Comparison of ENCODE assay signal across 8 cellular contexts in the genomic region with DNA sequence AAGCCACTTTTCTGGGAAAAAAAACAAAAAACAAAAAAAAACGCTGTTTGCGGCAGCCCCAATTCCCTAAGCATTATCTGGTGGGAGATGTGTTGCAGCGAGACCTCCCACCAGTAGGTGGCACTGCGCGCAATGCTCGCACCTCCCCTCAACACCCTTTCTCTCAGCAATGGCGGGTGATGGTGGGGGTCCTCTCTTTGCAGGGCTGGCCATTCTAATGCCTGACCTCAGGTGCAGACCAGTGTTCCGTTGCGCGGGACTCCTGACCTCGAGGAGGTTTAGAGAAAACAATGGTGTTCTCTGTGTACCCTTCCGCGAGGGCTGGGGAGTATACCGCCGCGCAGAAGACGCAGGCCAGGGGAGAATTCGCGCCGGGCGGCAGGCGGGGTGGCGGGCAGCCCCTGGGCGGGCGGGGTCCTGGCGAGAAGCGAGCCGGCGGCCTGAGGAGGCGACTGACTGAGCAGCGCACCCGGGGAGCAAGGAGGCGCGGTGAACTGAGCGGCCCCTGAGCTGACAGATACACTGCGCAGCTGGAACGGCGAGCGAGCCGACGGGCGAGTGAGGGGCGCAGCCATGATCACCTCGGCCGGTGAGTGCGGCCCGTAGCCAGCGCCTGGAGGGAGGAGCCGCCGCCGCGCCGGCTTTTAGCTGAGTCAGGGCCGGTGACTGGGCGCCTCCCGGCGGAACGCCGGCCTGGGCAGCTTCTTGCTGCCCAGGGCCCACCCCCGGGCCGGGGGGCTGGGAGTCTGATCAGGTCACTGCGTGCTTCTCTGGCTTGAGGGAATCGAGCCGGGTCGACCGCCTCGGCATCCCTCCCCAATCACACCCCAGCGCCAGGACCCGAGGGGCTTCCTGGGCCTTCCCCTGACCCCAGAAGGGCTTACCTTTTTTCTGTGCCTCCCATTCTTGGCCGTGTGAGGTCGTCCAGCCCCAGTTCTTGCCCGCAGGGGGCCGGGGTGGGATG. TPM values are rescaled to one million over a fixed set of nuclear protein-coding genes. Genes with fewer than 3 reads are reported as not detected.
A peak's percentile ranks its signal among the peaks of the same experiment; 100 is the strongest.
DNase-seq lines count a peak whose midpoint lies in the region; ATAC-seq and TF ChIP-seq lines count a peak whose summit lies in the region.

A gene (plus strand): TSS at position 415 of the 964 bp plus-strand sequence. CDS start 159 bp downstream, at position 574.

- H3K4me3 Mint-ChIP-seq in dendritic cell treated with granulocyte-macrophage colony-stimulating factor and Interleukin-4, amounts not matched to agents 40 ng/mL and 50 ng/mL, for 4 days: peak within 1 kb of the TSS; percentile 94

- peak; percentile 76 for ATAC-seq in GM19351 (IDR thresholded peaks at IDR 0.05; ENCODE audit: unreplicated experiment)
- peak; percentile 67 for ATAC-seq in HG03521 (IDR thresholded peaks at IDR 0.05; ENCODE audit: unreplicated experiment)
- ATAC-seq in left lung: peak; percentile 95

- peaks cover 24% of the 10 kb centered on the region for H3K27me3 Mint-ChIP-seq in dendritic cell treated with granulocyte-macrophage colony-stimulating factor and Interleukin-4, amounts not matched to agents 40 ng/mL and 50 ng/mL, for 4 days

- peaks cover 0 to 6% of the 10 kb centered on the region in 2 donors for H3K36me3 ChIP-seq in left lung

- peaks cover 12 to 47% of the 10 kb centered on the region in 2 donors for H3K4me1 ChIP-seq in left lung

- H3K27ac ChIP-seq in left lung: peak within 1 kb of the TSS; percentile 95 to 97

- peaks cover 26% of the 10 kb centered on the region for H3K36me3 Mint-ChIP-seq in dendritic cell treated with granulocyte-macrophage colony-stimulating factor and Interleukin-4, amounts not matched to agents 40 ng/mL and 50 ng/mL, for 4 days (ENCODE audit: low read depth)

- DNase-seq in CD1c-positive myeloid dendritic cell (ENCODE audit: extremely low spot score): peak; percentile 96
- peak; percentile 78 for DNase-seq in NCI-H748 treated with DMSO at 0.1 percent for 48 hours (lab: John Stamatoyannopoulos, UW)
- DNase-seq in activated CD4-positive, alpha-beta T cell treated with anti-CD3 and anti-CD28 coated beads, Interleukin-2, amount 50 U/mL, for 24 hours (ENCODE audit: low read depth in 1 of 2, low spot score in 1 of 2): peak; percentile 91
- DNase-seq in left lung: peak; percentile 92 to 95
- peak; percentile 94 to 95 for DNase-seq in stimulated activated CD4-positive, alpha-beta T cell treated with anti-CD3 and anti-CD28 coated beads, Interleukin-2, amount 100 ng/mL, for 48 hours

- peak within 1 kb of the TSS; percentile 93 to 100 for H3K4me3 ChIP-seq in left lung

- H3K27ac Mint-ChIP-seq in dendritic cell treated with granulocyte-macrophage colony-stimulating factor and Interleukin-4, amounts not matched to agents 40 ng/mL and 50 ng/mL, for 4 days: peak within 1 kb of the TSS; percentile 97

- H3K9me3 ChIP-seq in left lung: no peaks in the 10 kb centered on the region

- H3K4me1 Mint-ChIP-seq in dendritic cell treated with granulocyte-macrophage colony-stimulating factor and Interleukin-4, amounts not matched to agents 40 ng/mL and 50 ng/mL, for 4 days (ENCODE audit: low read depth): peaks cover 45% of the 10 kb centered on the region

- intact Hi-C loops in dendritic cell treated with granulocyte-macrophage colony-stimulating factor and Interleukin-4, amounts not matched to agents 40 ng/mL and 50 ng/mL, for 4 days (cut with micrococcal nuclease): loop anchor here (5.0 to 10.0 kb wide), 2 partner anchors 152 to 234 kb away; no protein-coding TSS in a partner anchor
- intact Hi-C loops in left lung (cut with DNase I): no loop called here

- TF ChIP-seq CTCF in left lung (IDR thresholded peaks at IDR 0.05): peak; percentile 93 to 97

- H3K9me3 Mint-ChIP-seq in dendritic cell treated with granulocyte-macrophage colony-stimulating factor and Interleukin-4, amounts not matched to agents 40 ng/mL and 50 ng/mL, for 4 days: no peaks in the 10 kb centered on the region

- H3K27me3 ChIP-seq in left lung: peaks cover 0 to 9% of the 10 kb centered on the region in 2 donors

RNA-seq across cellular contexts. Expression of the gene that starts here (rescaled TPM):
- 100 to 1,000 TPM in 1 of 2 donors, 10 to 100 TPM in 1; 71.6 to 118 TPM for total RNA-seq in left lung

Comparison
In these comparisons a context has a peak if more than half of its experiments do, and no peak if none do; other contexts are left out.
1. Peak in every context shown above with its lines: DNase-seq, ATAC-seq, H3K4me3 ChIP-seq and H3K27ac ChIP-seq.